In the genomic region with DNA sequence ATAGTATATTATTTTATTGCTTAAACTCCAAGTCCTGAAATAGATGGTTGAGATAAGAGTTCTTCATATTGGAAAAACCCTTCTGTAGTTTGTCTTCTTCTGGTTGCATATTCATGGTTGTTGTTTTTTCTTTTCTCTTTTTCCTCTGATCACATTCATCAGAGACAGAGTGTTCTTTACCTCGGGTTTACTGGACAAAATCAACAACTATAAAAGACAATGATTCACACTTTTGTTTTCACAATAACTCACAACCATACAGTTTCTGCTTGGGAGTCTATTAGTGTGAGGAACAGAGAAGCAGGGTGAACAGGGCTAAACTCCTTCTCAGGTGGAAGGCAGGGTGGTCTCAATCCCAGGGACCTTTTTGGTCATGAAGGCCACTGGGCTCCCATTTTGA, we compare ENCODE assay signal across 24 cellular contexts. TPM values are rescaled to one million over a fixed set of nuclear protein-coding genes. Genes with fewer than 3 reads are reported as not detected.
DNase-seq lines count a peak whose midpoint lies in the region; FAIRE-seq and TF ChIP-seq lines count a peak whose summit lies in the region.
"Had no signal": no experiment of that assay in that cellular context is flagged by ENCODE, and none has a peak within 500 bp of the region (broad histone marks: within the 10 kb centered on the region; RNA-seq: fewer than 3 reads in every experiment).

No MANE protein-coding gene starts in this region.

- no peak overlapping the region for H3K4me3 ChIP-seq in LNCaP clone FGC (ENCODE audit: low read depth, low read length)
- H3K4me3 ChIP-seq in endothelial cell of umbilical vein (replicated peaks in 1 of 3; ENCODE audit: insufficient read depth in 1 of 3, low read depth in 1 of 3, low read length in 3 of 3) = no peak overlapping the region
- peak overlapping the region in 2 of 3 donors; percentile 45 to 58 for H3K4me3 ChIP-seq in liver (ENCODE audit: low read depth in 1 of 3, low read length in 3 of 3)
- H3K4me3 ChIP-seq: HAP-1 had no signal

- no peak overlapping the region for H3K4me2 ChIP-seq in endothelial cell of umbilical vein (ENCODE audit: insufficient read depth, low read length)

- H3K27ac Mint-ChIP-seq in chondrocyte (ENCODE audit: unreplicated experiment) = no peak overlapping the region
- H3K27ac Mint-ChIP-seq: CD4-positive, alpha-beta memory T cell had no signal

- H3K27ac ChIP-seq in 22Rv1 (peak overlapping the region; percentile 57), endothelial cell of umbilical vein (ENCODE audit: insufficient read depth, low read depth, low read length) (no peak overlapping the region), liver (ENCODE audit: low read depth in 1 of 2, low read length in 2 of 2) (peak overlapping the region; percentile 71 to 77)

- BruUV-seq in endothelial cell of umbilical vein (replicated peaks; lab: Mats Ljungman, UMichigan) = no TSS peak

- H3K9me3 ChIP-seq in endothelial cell of umbilical vein (replicated peaks; ENCODE audit: control insufficient read depth, insufficient read depth, low read length) = no peaks in the 10 kb centered on the region
- no peaks in the 10 kb centered on the region for H3K9me3 ChIP-seq in liver (ENCODE audit: control insufficient read depth in 4 of 4, low read length in 3 of 4)
- H3K9me3 ChIP-seq: HAP-1 had no signal

- H4K20me1 ChIP-seq in endothelial cell of umbilical vein (replicated peaks; ENCODE audit: control insufficient read depth, extremely low read depth, insufficient read depth, low read length) = no peaks in the 10 kb centered on the region

- WGBS in liver = 29% methylated on average over 1 of the region's 1 CpG

- H3K4me3 Mint-ChIP-seq in chondrocyte (ENCODE audit: unreplicated experiment) = no peak overlapping the region
- H3K4me3 Mint-ChIP-seq: CD4-positive, alpha-beta memory T cell had no signal

- H3K36me3 ChIP-seq in endothelial cell of umbilical vein (ENCODE audit: control insufficient read depth in 2 of 2, extremely low read depth in 1 of 2, insufficient read depth in 2 of 2, low read length in 2 of 2) (no peaks in the 10 kb centered on the region), liver (ENCODE audit: control insufficient read depth in 4 of 4, insufficient read depth in 3 of 4, low read depth in 1 of 4, low read length in 3 of 4) (no peaks in the 10 kb centered on the region)
- H3K36me3 ChIP-seq: HAP-1 had no signal

- H3K27me3 Mint-ChIP-seq in chondrocyte (ENCODE audit: low read depth) = peaks cover 6% of the 10 kb centered on the region

- H2AFZ ChIP-seq in endothelial cell of umbilical vein (ENCODE audit: low read depth, low read length) = no peak overlapping the region

- POLR2A ChIA-PET in endothelial cell of umbilical vein (lab: Charles Lee) = no interaction called here

- intact Hi-C loops in endothelial cell of umbilical vein (cut with micrococcal nuclease) = no loop called here

- FAIRE-seq in endothelial cell of umbilical vein (lab: Jason Lieb, UNC) = no peak
- FAIRE-seq: GM12891, GM18507, H54 had no signal

- no peak for TF ChIP-seq RAD21 in liver (IDR thresholded peaks at IDR 0.05)

- no peaks in the 10 kb centered on the region for H3K27me3 ChIP-seq in endothelial cell of umbilical vein (ENCODE audit: control insufficient read depth in 2 of 2, insufficient read depth in 2 of 2, low read length in 2 of 2)
- no peaks in the 10 kb centered on the region for H3K27me3 ChIP-seq in liver (ENCODE audit: control insufficient read depth in 4 of 4, insufficient read depth in 4 of 4, low read length in 3 of 4)

- no peaks in the 10 kb centered on the region for H3K4me1 Mint-ChIP-seq in chondrocyte (ENCODE audit: low read depth)

- CTCF ChIA-PET in endothelial cell of umbilical vein (lab: Charles Lee) = no interaction called here

- no peaks in the 10 kb centered on the region for H3K36me3 Mint-ChIP-seq in chondrocyte (ENCODE audit: low read depth)
- H3K36me3 Mint-ChIP-seq: CD4-positive, alpha-beta memory T cell had no signal

- no peaks in the 10 kb centered on the region for H3K79me2 ChIP-seq in endothelial cell of umbilical vein (ENCODE audit: control insufficient read depth, insufficient read depth, low read length)

- H3K9me1 ChIP-seq in endothelial cell of umbilical vein (replicated peaks; ENCODE audit: control insufficient read depth, extremely low read depth, insufficient read depth, low read length) = no peaks in the 10 kb centered on the region

- TF ChIP-seq CTCF in 22Rv1 (IDR thresholded peaks at IDR 0.05) (no peak), LNCaP clone FGC (IDR thresholded peaks at IDR 0.05; ENCODE audit: control insufficient read depth, extremely low read depth, insufficient read depth) (no peak), endothelial cell of umbilical vein (IDR thresholded peaks at IDR 0.05; ENCODE audit: extremely low read depth in 1 of 2, insufficient read depth in 1 of 2, low read depth in 1 of 2, low read length in 2 of 2) (no peak), liver (IDR thresholded peaks at IDR 0.05; ENCODE audit: low read depth, low read length, missing input control) (no peak), chondrocyte (IDR thresholded peaks at IDR 0.05) (no peak)

- H3K4me1 ChIP-seq in endothelial cell of umbilical vein (ENCODE audit: control insufficient read depth, extremely low read depth, insufficient read depth, low read length) = no peaks in the 10 kb centered on the region
- H3K4me1 ChIP-seq in liver (ENCODE audit: control insufficient read depth in 4 of 4, insufficient read depth in 4 of 4, low read length in 3 of 4) = peaks cover 2 to 56% (median 38%) of the 10 kb centered on the region in 4 donors
- H3K4me1 ChIP-seq: HAP-1 had no signal

- peaks cover 2% of the 10 kb centered on the region for H3K9me3 Mint-ChIP-seq in chondrocyte (ENCODE audit: low read depth)
- H3K9me3 Mint-ChIP-seq: CD4-positive, alpha-beta memory T cell had no signal

- H3K9ac ChIP-seq in endothelial cell of umbilical vein (replicated peaks; ENCODE audit: extremely low read depth, insufficient read depth, low read length) (no peak overlapping the region), liver (ENCODE audit: low read depth in 1 of 2, low read length in 2 of 2) (peak overlapping the region; percentile 28 to 81)

- dilution Hi-C loops in endothelial cell of umbilical vein (cut with MboI; ENCODE audit: extremely low pct_ligation_motif_present, low sequenced_read_pairs) = no loop called here

- no peak for TF ChIP-seq POLR2A in endothelial cell of umbilical vein (IDR thresholded peaks at IDR 0.05; ENCODE audit: low read depth, low read length)

- DNase-seq in LNCaP clone FGC (ENCODE audit: low read depth) = peak; percentile 55
- DNase-seq in endothelial cell of umbilical vein (ENCODE audit: low read depth, low spot score) = no peak
- DNase-seq in chondrocyte (ENCODE audit: low spot score) = no peak
- no peak for DNase-seq in LoVo (ENCODE audit: low spot score)
- no peak for DNase-seq in central memory CD4-positive, alpha-beta T cell
- DNase-seq: C1 segment of cervical spinal cord; Calu3; CD4-positive, alpha-beta memory T cell; COR-L47; DMS53; DMS79 treated with DMSO at 0.1 percent for 48 hours; GF-D8; GOT3 had no signal

TF ChIP-seq in endothelial cell of umbilical vein, 7 proteins besides CTCF, POLR2A, EP300 and RAD21:
- TF ChIP-seq MYC (IDR thresholded peaks at IDR 0.05; ENCODE audit: low read depth, low read length) = no peak
- TF ChIP-seq MAX (IDR thresholded peaks at IDR 0.05; ENCODE audit: insufficient read depth, insufficient read length) = no peak
- no peak for TF ChIP-seq JUN (IDR thresholded peaks at IDR 0.05; ENCODE audit: borderline replicate concordance, insufficient read depth, insufficient read length, low read depth)
- peak; percentile 28 for TF ChIP-seq GATA2 (IDR thresholded peaks at IDR 0.05; ENCODE audit: insufficient read depth, insufficient read length, low read depth, low read length)
- TF ChIP-seq FOS (IDR thresholded peaks at IDR 0.05; ENCODE audit: borderline replicate concordance, insufficient read depth, low read length) = peak; percentile 20

TF ChIP-seq in liver, 16 proteins besides CTCF, POLR2A, EP300 and RAD21:
- TF ChIP-seq SP1 (IDR thresholded peaks at IDR 0.05) (no peak), YY1 (IDR thresholded peaks at IDR 0.05) (peak; percentile 20)

RNA-seq across cellular contexts. Expression of gene SLC22A25, which starts 2.6 kb away (rescaled TPM):
- not detected in 2 replicates for total RNA-seq in endothelial cell of umbilical vein
- not detected in 2 replicates for polyA plus RNA-seq in endothelial cell of umbilical vein
- polyA plus RNA-seq in endothelial cell of umbilical vein (2011; cell fraction: cytosol; rRNA removed) = not detected in 2 replicates
- polyA plus RNA-seq in endothelial cell of umbilical vein (2011; cell fraction: nucleus; rRNA removed) = not detected in 2 replicates
- not detected in 2 replicates for polyA plus RNA-seq in endothelial cell of umbilical vein (2012)
- not detected in 2 replicates for polyA minus RNA-seq in endothelial cell of umbilical vein
- polyA minus RNA-seq in endothelial cell of umbilical vein (2011; cell fraction: cytosol; rRNA and poly(A)+ RNA removed) = not detected
- not detected in 2 replicates for polyA minus RNA-seq in endothelial cell of umbilical vein (2011; cell fraction: nucleus; rRNA and poly(A)+ RNA removed)
- 10 to 100 TPM; 28.4 to 35.3 TPM for total RNA-seq in liver
- polyA plus RNA-seq in liver = 10 to 100 TPM in 1 of 2 donors, 1 to 10 TPM in 1; 3.3 to 13.3 TPM
- not detected in 3 replicates for total RNA-seq in chondrocyte
- total RNA-seq: A172; A673; Calu3; CD4-positive, alpha-beta memory T cell; Daoy; G401 had no signal
- polyA plus RNA-seq: BJ; CD4-positive, alpha-beta memory T cell had no signal

Comparison
In these comparisons a context has a peak if more than half of its experiments do, and no peak if none do; other contexts are left out.
1. H3K4me3 ChIP-seq: peak in liver (2 of 3); none in LNCaP clone FGC (single experiment) and endothelial cell of umbilical vein (0 of 3).
2. RNA of gene SLC22A25, which starts 2.6 kb away (total RNA-seq): 28.4 to 35.3 TPM in liver; not detected in endothelial cell of umbilical vein and not detected in chondrocyte; every median in the first group is over 10 times any median in the second.